Comparison of ENCODE assay signal across 25 cellular contexts in genomic region chr10:94219829-94220228, GRCh38.
DNase-seq lines count a peak whose midpoint lies in the region; ATAC-seq and TF ChIP-seq lines count a peak whose summit lies in the region.
"Had no signal": no experiment of that assay in that cellular context is flagged by ENCODE, and none has a peak within 500 bp of the region (broad histone marks: within the 10 kb centered on the region; RNA-seq: fewer than 3 reads in every experiment).

No MANE protein-coding gene starts in this region.

- H3K36me3 Mint-ChIP-seq in activated naive CD4-positive, alpha-beta T cell treated with anti-CD3 and anti-CD28 coated beads, Interleukin-2, amount 50 U/mL, for 72 hours = no peaks in the 10 kb centered on the region

- H3K27ac Mint-ChIP-seq in activated naive CD4-positive, alpha-beta T cell treated with anti-CD3 and anti-CD28 coated beads, Interleukin-2, amount 50 U/mL, for 72 hours = no peak overlapping the region
- H3K27ac Mint-ChIP-seq: stimulated activated naive CD8-positive, alpha-beta T cell treated with anti-CD3 and anti-CD28 coated beads, Interleukin-15, Interleukin-2, amounts not matched to agents 100 ng/mL and 50 ng/mL, for 24 hours had no signal

- no peak overlapping the region for H3K27ac ChIP-seq in brain microvascular endothelial cell
- H3K27ac ChIP-seq in lower lobe of right lung = no peak overlapping the region
- H3K27ac ChIP-seq: adrenal gland, foreskin keratinocyte, transverse colon had no signal

- no peaks in the 10 kb centered on the region for H3K27me3 ChIP-seq in brain microvascular endothelial cell (replicated peaks)
- H3K27me3 ChIP-seq in lower lobe of right lung (ENCODE audit: low read depth) = no peaks in the 10 kb centered on the region
- H3K27me3 ChIP-seq: adrenal gland, BE2C, transverse colon had no signal

- H3K9me3 ChIP-seq in lower lobe of right lung = no peaks in the 10 kb centered on the region
- H3K9me3 ChIP-seq: adrenal gland, BE2C, transverse colon had no signal

- peak in 2 of 3 experiments; percentile 1 to 66 for DNase-seq in NCI-H1417 (lab: John Stamatoyannopoulos, UW)
- DNase-seq in NCI-H1417 treated with DMSO at 0.1 percent for 48 hours (lab: John Stamatoyannopoulos, UW) = no peak
- DNase-seq in M059J (ENCODE audit: low read depth) = peak; percentile 37
- DNase-seq in brain microvascular endothelial cell = peak; percentile 39
- DNase-seq in lower lobe of right lung = no peak
- DNase-seq in stimulated activated CD4-positive, alpha-beta T cell treated with anti-CD3 and anti-CD28 coated beads, Interleukin-4, amount 100 ng/mL, for 24 hours = no peak
- no peak for DNase-seq in activated naive CD4-positive, alpha-beta T cell treated with anti-CD3 and anti-CD28 coated beads, Interleukin-2, amount 50 U/mL, for 72 hours (ENCODE audit: low spot score in 2 of 2)
- DNase-seq: activated CD4-positive, alpha-beta T cell treated with anti-CD3 and anti-CD28 coated beads, Interleukin-2, amount 50 U/mL, for 48 hours; activated CD4-positive, CD25-positive, alpha-beta regulatory T cell; activated effector memory CD4-positive, alpha-beta T cell treated with anti-CD3 and anti-CD28 coated beads, Interleukin-2, amount 50 U/mL, for 16 hours; adrenal gland; BE2C; foreskin keratinocyte; GOT3; Kasumi-1; mesenchymal stem cell; NCI-H1105 treated with DMSO at 0.1 percent for 48 hours; NCI-H2171; NCI-H748 treated with DMSO at 0.1 percent for 48 hours; OCI-M1; stimulated activated CD4-positive, alpha-beta T cell treated with anti-CD3 and anti-CD28 coated beads, Interleukin-4, amount 100 ng/mL, for 4 hours; T1000; transverse colon had no signal

- in situ Hi-C loops in brain microvascular endothelial cell (cut with HindIII; ENCODE audit: low pct_ligation_motif_present, low sequenced_read_pairs) = no loop called here

- intact Hi-C loops in lower lobe of right lung (cut with DNase I) = no loop called here

- no peaks in the 10 kb centered on the region for H3K9me3 Mint-ChIP-seq in activated naive CD4-positive, alpha-beta T cell treated with anti-CD3 and anti-CD28 coated beads, Interleukin-2, amount 50 U/mL, for 72 hours
- H3K9me3 Mint-ChIP-seq: stimulated activated naive CD8-positive, alpha-beta T cell treated with anti-CD3 and anti-CD28 coated beads, Interleukin-15, Interleukin-2, amounts not matched to agents 100 ng/mL and 50 ng/mL, for 24 hours had no signal

- H3K36me3 ChIP-seq in brain microvascular endothelial cell (replicated peaks) (no peaks in the 10 kb centered on the region), lower lobe of right lung (no peaks in the 10 kb centered on the region)
- H3K36me3 ChIP-seq: adrenal gland, BE2C, transverse colon had no signal

- no peaks in the 10 kb centered on the region for H3K4me1 ChIP-seq in lower lobe of right lung
- H3K4me1 ChIP-seq: adrenal gland, foreskin keratinocyte, transverse colon had no signal

- TF ChIP-seq CTCF in brain microvascular endothelial cell (IDR thresholded peaks at IDR 0.05; ENCODE audit: low read depth, low read length, missing control alignments) (no peak), lower lobe of right lung (IDR thresholded peaks at IDR 0.05) (no peak)

- H3K4me3 ChIP-seq in brain microvascular endothelial cell (ENCODE audit: low read depth, low read length) (no peak overlapping the region), lower lobe of right lung (no peak overlapping the region)
- H3K4me3 ChIP-seq: adrenal gland, transverse colon had no signal

- ATAC-seq in lower lobe of right lung (peak; percentile 56 to 83), HG02759 (IDR thresholded peaks at IDR 0.05; ENCODE audit: unreplicated experiment) (no peak)
- no peak for ATAC-seq in activated naive CD4-positive, alpha-beta T cell treated with anti-CD3 and anti-CD28 coated beads, Interleukin-2, amount 50 U/mL, for 72 hours
- ATAC-seq: foreskin keratinocyte had no signal

Comparison
In these comparisons a context has a peak if more than half of its experiments do, and no peak if none do; other contexts are left out.
1. DNase-seq: peak in NCI-H1417 (2 of 3), M059J (single experiment) and brain microvascular endothelial cell (single experiment); none in NCI-H1417 treated with DMSO at 0.1 percent for 48 hours (single experiment), lower lobe of right lung (single experiment), stimulated activated CD4-positive, alpha-beta T cell treated with anti-CD3 and anti-CD28 coated beads, Interleukin-4, amount 100 ng/mL, for 24 hours (single experiment) and activated naive CD4-positive, alpha-beta T cell treated with anti-CD3 and anti-CD28 coated beads, Interleukin-2, amount 50 U/mL, for 72 hours (0 of 2).
2. ATAC-seq: peak in lower lobe of right lung (2 of 2); none in HG02759 (single experiment) and activated naive CD4-positive, alpha-beta T cell treated with anti-CD3 and anti-CD28 coated beads, Interleukin-2, amount 50 U/mL, for 72 hours (0 of 2).